In genomic region chr16:84553873-84554399, GRCh38 we compare ENCODE assay signal across 13 cellular contexts. TPM values are rescaled to one million over a fixed set of nuclear protein-coding genes. Genes with fewer than 3 reads are reported as not detected.
DNase-seq lines count a peak whose midpoint lies in the region; ATAC-seq and TF ChIP-seq lines count a peak whose summit lies in the region.
"Had no signal": no experiment of that assay in that cellular context is flagged by ENCODE, and none has a peak within 500 bp of the region (broad histone marks: within the 10 kb centered on the region; RNA-seq: fewer than 3 reads in every experiment).

No MANE protein-coding gene starts in this region.

- H3K79me2 ChIP-seq in mammary epithelial cell (ENCODE audit: insufficient read depth, low read length) = no peaks in the 10 kb centered on the region

- H3K4me3 ChIP-seq in mucosa of descending colon = no peak overlapping the region
- peak overlapping the region; percentile 23 for H3K4me3 ChIP-seq in thymus (ENCODE audit: low read length)
- H3K4me3 ChIP-seq in mammary epithelial cell (replicated peaks in 1 of 3; ENCODE audit: insufficient read depth in 1 of 3, low read depth in 2 of 3, low read length in 3 of 3) = no peak overlapping the region
- H3K4me3 ChIP-seq: thyroid gland had no signal

- TF ChIP-seq CTCF in mucosa of descending colon (IDR thresholded peaks at IDR 0.05) (no peak), mammary epithelial cell (conservative IDR thresholded peaks at IDR 0.05 in 1 of 2, IDR thresholded peaks at IDR 0.05 in 1 of 2; ENCODE audit: extremely low read depth in 1 of 2, insufficient read depth in 1 of 2, low read depth in 1 of 2, low read length in 2 of 2) (no peak), foreskin keratinocyte (conservative IDR thresholded peaks at IDR 0.05) (no peak)

- no peaks in the 10 kb centered on the region for H4K20me1 ChIP-seq in mammary epithelial cell (ENCODE audit: insufficient read depth, low read length)

- ATAC-seq in mucosa of descending colon = peak; percentile 48
- ATAC-seq in foreskin keratinocyte = no peak
- ATAC-seq: left ventricle myocardium superior had no signal

- H3K27me3 ChIP-seq in thymus (ENCODE audit: control insufficient read depth, insufficient read depth) (no peaks in the 10 kb centered on the region), mammary epithelial cell (ENCODE audit: insufficient read depth, low read length) (no peaks in the 10 kb centered on the region), foreskin keratinocyte (peaks cover 30% of the 10 kb centered on the region)
- H3K27me3 ChIP-seq: thyroid gland had no signal

- H3K9ac ChIP-seq in mammary epithelial cell (ENCODE audit: insufficient read depth, low read length) = no peak overlapping the region

- no peak overlapping the region for H2AFZ ChIP-seq in mammary epithelial cell (ENCODE audit: low read depth, low read length)

- WGBS in thymus = 72% methylated on average over 11 of the region's 11 CpGs
- WGBS in mammary epithelial cell (ENCODE audit: low coverage, missing lambda C conversion rate) = 82% methylated on average over 11 of the region's 11 CpGs

- no TSS peak for BruUV-seq in mammary epithelial cell (replicated peaks; lab: Mats Ljungman, UMichigan)

- no peaks in the 10 kb centered on the region for H3K36me3 ChIP-seq in mucosa of descending colon (ENCODE audit: low read depth)
- H3K36me3 ChIP-seq in thymus (ENCODE audit: control insufficient read depth, insufficient read depth) = no peaks in the 10 kb centered on the region
- H3K36me3 ChIP-seq in mammary epithelial cell (ENCODE audit: insufficient read depth, low read length) = no peaks in the 10 kb centered on the region
- H3K36me3 ChIP-seq: thyroid gland had no signal

- CTCF ChIA-PET in mammary epithelial cell (lab: Charles Lee; ENCODE audit: low non-redundant PET) = no interaction called here

- no peak overlapping the region for H3K4me2 ChIP-seq in mammary epithelial cell (ENCODE audit: insufficient read depth, low read depth, low read length)

- no peaks in the 10 kb centered on the region for H3K9me3 ChIP-seq in mucosa of descending colon
- H3K9me3 ChIP-seq in thymus (ENCODE audit: control insufficient read depth) = no peaks in the 10 kb centered on the region
- no peaks in the 10 kb centered on the region for H3K9me3 ChIP-seq in mammary epithelial cell (replicated peaks; ENCODE audit: insufficient read depth, low read length)
- H3K9me3 ChIP-seq: thyroid gland had no signal

- H3K4me1 ChIP-seq in mucosa of descending colon (ENCODE audit: low read depth) = peaks cover 3% of the 10 kb centered on the region
- H3K4me1 ChIP-seq in thymus (ENCODE audit: control insufficient read depth, insufficient read depth, low read length) = no peaks in the 10 kb centered on the region
- peaks cover 6% of the 10 kb centered on the region for H3K4me1 ChIP-seq in mammary epithelial cell (ENCODE audit: insufficient read depth, low read length)
- H3K4me1 ChIP-seq in foreskin keratinocyte = no peaks in the 10 kb centered on the region

- peak overlapping the region; percentile 86 for H3K27ac ChIP-seq in thymus (ENCODE audit: low read depth)
- H3K27ac ChIP-seq in mammary epithelial cell (ENCODE audit: insufficient read depth, low read depth, low read length) = no peak overlapping the region
- no peak overlapping the region for H3K27ac ChIP-seq in foreskin keratinocyte
- H3K27ac ChIP-seq: thyroid gland had no signal

- intact Hi-C loops in mucosa of descending colon (cut with DNase I, micrococcal nuclease) = no loop called here
- intact Hi-C loops in mammary epithelial cell (cut with micrococcal nuclease) = no loop called here

- in situ Hi-C loops in mammary epithelial cell (cut with MboI; ENCODE audit: low sequenced_read_pairs in 2 of 2) = no loop called here

- dilution Hi-C loops in mammary epithelial cell (cut with HindIII; ENCODE audit: low sequenced_read_pairs) = no loop called here

- peak; percentile 31 for DNase-seq in activated T-cell treated with anti-CD3 and anti-CD28 coated beads for 1 hour (ENCODE audit: low read depth)
- no peak for DNase-seq in activated T-cell treated with anti-CD3 and anti-CD28 coated beads for 4 hours
- peak; percentile 15 for DNase-seq in activated T-helper 1 cell treated with Interleukin-2 at 50 U/mL for 16 hours (ENCODE audit: low read depth)
- DNase-seq in mucosa of descending colon = peak in 1 of 3 donors; percentile 26
- no peak for DNase-seq in erythroblast (lab: John Stamatoyannopoulos, UW)
- no peak for DNase-seq in mammary epithelial cell
- no peak for DNase-seq in foreskin keratinocyte
- DNase-seq: ACHN, left ventricle myocardium superior, MM.1S, NCI-H345, thyroid gland had no signal

- TF ChIP-seq POLR2A in erythroblast (IDR thresholded peaks at IDR 0.05; ENCODE audit: low read length) = no peak

RNA-seq across cellular contexts. Expression of gene MEAK7, which starts 49.5 kb away (rescaled TPM):
- total RNA-seq in mucosa of descending colon (10 to 100 TPM; 18.4 to 23.9 (median 22.2) TPM), mammary epithelial cell (100 to 1,000 TPM in 1 of 2 donors, 10 to 100 TPM in 1; 73.5 to 107 TPM), foreskin keratinocyte (64.9 and 77.9 TPM in 2 replicates)
- polyA plus RNA-seq in thymus (4.4 TPM), mammary epithelial cell (67.1 TPM), foreskin keratinocyte (42.9 and 44.8 TPM in 2 replicates)
- 84.8 TPM for polyA minus RNA-seq in mammary epithelial cell

Comparison
In these comparisons a context has a peak if more than half of its experiments do, and no peak if none do; other contexts are left out.
1. DNase-seq: peak in activated T-cell treated with anti-CD3 and anti-CD28 coated beads for 1 hour (single experiment) and activated T-helper 1 cell treated with Interleukin-2 at 50 U/mL for 16 hours (single experiment); none in activated T-cell treated with anti-CD3 and anti-CD28 coated beads for 4 hours (single experiment), erythroblast (0 of 2), mammary epithelial cell (single experiment) and foreskin keratinocyte (0 of 2).